Comparison of ENCODE assay signal across 10 cellular contexts in genomic region chr4:137531121-137531520, GRCh38. TPM values are rescaled to one million over a fixed set of nuclear protein-coding genes. Genes with fewer than 3 reads are reported as not detected.
A peak's percentile ranks its signal among the peaks of the same experiment; 100 is the strongest.
DNase-seq lines count a peak whose midpoint lies in the region; ATAC-seq, FAIRE-seq and TF ChIP-seq lines count a peak whose summit lies in the region.
"Had no signal": no experiment of that assay in that cellular context is flagged by ENCODE, and none has a peak within 500 bp of the region (broad histone marks: within the 10 kb centered on the region; RNA-seq: fewer than 3 reads in every experiment).

No MANE protein-coding gene starts in this region.

- WGBS in smooth muscle cell (ENCODE audit: low lambda C conversion rate) = 1% methylated on average over 5 of the region's 5 CpGs

- in situ Hi-C loops in astrocyte of the spinal cord (cut with HindIII; ENCODE audit: low sequenced_read_pairs) = no loop called here

- H3K9me2 ChIP-seq in GM23338 (ENCODE audit: insufficient read depth) = no peaks in the 10 kb centered on the region

- peaks cover 25% of the 10 kb centered on the region for H3K36me3 Mint-ChIP-seq in GM23338 (ENCODE audit: low read depth)
- no peaks in the 10 kb centered on the region for H3K36me3 Mint-ChIP-seq in activated T-cell treated with anti-CD3 and anti-CD28 coated beads, Interleukin-2, amount 50 U/mL, for 24 hours (ENCODE audit: low read depth)

- H3K4me3 Mint-ChIP-seq in GM23338 = no peak overlapping the region
- no peak overlapping the region for H3K4me3 Mint-ChIP-seq in activated T-cell treated with anti-CD3 and anti-CD28 coated beads, Interleukin-2, amount 50 U/mL, for 24 hours

- peak; percentile 54 to 67 for TF ChIP-seq CTCF in GM23338 (conservative IDR thresholded peaks at IDR 0.05; ENCODE audit: low read depth in 2 of 2)
- TF ChIP-seq CTCF in astrocyte of the spinal cord (IDR thresholded peaks at IDR 0.05; ENCODE audit: low read depth, low read length) = peak; percentile 55
- peak; percentile 31 for TF ChIP-seq CTCF in smooth muscle cell (IDR thresholded peaks at IDR 0.05; ENCODE audit: borderline replicate concordance, insufficient read depth, poor library complexity, severe bottlenecking)
- no peak for TF ChIP-seq CTCF in GM20000 (IDR thresholded peaks at IDR 0.05; ENCODE audit: extremely low read depth, missing control alignments)

- peaks cover 2% of the 10 kb centered on the region for H3K27me3 Mint-ChIP-seq in GM23338 (ENCODE audit: insufficient read depth, low read depth, poor library complexity)
- no peaks in the 10 kb centered on the region for H3K27me3 Mint-ChIP-seq in activated T-cell treated with anti-CD3 and anti-CD28 coated beads, Interleukin-2, amount 50 U/mL, for 24 hours

- H3F3A ChIP-seq in GM23338 (replicated peaks; ENCODE audit: low read depth) (no peaks in the 10 kb centered on the region), smooth muscle cell (ENCODE audit: low read depth) (peaks cover 14% of the 10 kb centered on the region)

- peak; percentile 35 for DNase-seq in GM23338 (ENCODE audit: low spot score)
- DNase-seq in astrocyte of the spinal cord (ENCODE audit: low read depth, low spot score) = peak; percentile 65
- DNase-seq in smooth muscle cell (lab: John Stamatoyannopoulos, UW; ENCODE audit: unreplicated experiment) = no peak
- no peak for DNase-seq in GM20000 (ENCODE audit: low spot score)
- no peak for DNase-seq in activated T-cell treated with anti-CD3 and anti-CD28 coated beads, Interleukin-2, amount 50 U/mL, for 24 hours
- DNase-seq in RCC 7860 (ENCODE audit: low spot score) = no peak
- DNase-seq: NCI-H446 had no signal

- H3K36me3 ChIP-seq in GM23338 (ENCODE audit: insufficient read depth) (peaks cover 33% of the 10 kb centered on the region), smooth muscle cell (ENCODE audit: low read depth) (no peaks in the 10 kb centered on the region)

- H3K27me3 ChIP-seq in GM23338 (ENCODE audit: insufficient read depth) = no peaks in the 10 kb centered on the region
- H3K27me3 ChIP-seq in smooth muscle cell (ENCODE audit: low read depth) = no peaks in the 10 kb centered on the region

- H3K79me2 ChIP-seq in GM23338 (replicated peaks; ENCODE audit: insufficient read depth) = peaks cover 62% of the 10 kb centered on the region
- peaks cover 42% of the 10 kb centered on the region for H3K79me2 ChIP-seq in smooth muscle cell (ENCODE audit: low read depth)

- no peak overlapping the region for H2AFZ ChIP-seq in GM23338
- H2AFZ ChIP-seq in smooth muscle cell (ENCODE audit: low read depth) = peak overlapping the region; percentile 89

- no peak overlapping the region for H3K27ac ChIP-seq in GM23338 (ENCODE audit: low read depth)
- peak overlapping the region; percentile 81 for H3K27ac ChIP-seq in smooth muscle cell (ENCODE audit: low read depth)

- no peak overlapping the region for H3K27ac Mint-ChIP-seq in GM23338
- H3K27ac Mint-ChIP-seq in activated T-cell treated with anti-CD3 and anti-CD28 coated beads, Interleukin-2, amount 50 U/mL, for 24 hours = no peak overlapping the region

- H3K9ac ChIP-seq in smooth muscle cell (ENCODE audit: low read depth) = peak overlapping the region; percentile 39

- no peaks in the 10 kb centered on the region for H3K9me3 ChIP-seq in iPS-18c (ENCODE audit: control insufficient read depth, insufficient read depth, low read length)
- H3K9me3 ChIP-seq in smooth muscle cell (replicated peaks; ENCODE audit: low read depth) = no peaks in the 10 kb centered on the region

- peaks cover 50% of the 10 kb centered on the region for H3K4me1 ChIP-seq in GM23338 (ENCODE audit: insufficient read depth)
- H3K4me1 ChIP-seq in smooth muscle cell (ENCODE audit: low read depth) = peaks cover 58% of the 10 kb centered on the region

- peaks cover 23% of the 10 kb centered on the region for H3K4me1 Mint-ChIP-seq in GM23338
- peaks cover 6% of the 10 kb centered on the region for H3K4me1 Mint-ChIP-seq in activated T-cell treated with anti-CD3 and anti-CD28 coated beads, Interleukin-2, amount 50 U/mL, for 24 hours (ENCODE audit: low read depth)

- H3K4me3 ChIP-seq in GM23338 (peak overlapping the region; percentile 80), astrocyte of the spinal cord (ENCODE audit: low read depth, low read length) (peak overlapping the region; percentile 60), iPS-18c (ENCODE audit: insufficient read depth, low read depth, low read length) (peak overlapping the region; percentile 83), smooth muscle cell (peak overlapping the region; percentile 67)

- H3K4me2 ChIP-seq in GM23338 (peak overlapping the region; percentile 77), smooth muscle cell (peak overlapping the region; percentile 90)

- ATAC-seq in GM23338 = no peak; the same call in 2 of the 3 replicates
- ATAC-seq in HG02610 (IDR thresholded peaks at IDR 0.05; ENCODE audit: unreplicated experiment) = no peak

- H3K9me3 Mint-ChIP-seq in GM23338 = no peaks in the 10 kb centered on the region
- H3K9me3 Mint-ChIP-seq in activated T-cell treated with anti-CD3 and anti-CD28 coated beads, Interleukin-2, amount 50 U/mL, for 24 hours = no peaks in the 10 kb centered on the region

- no peak for FAIRE-seq in RCC 7860 (lab: Jason Lieb, UNC)
- FAIRE-seq: frontal cortex had no signal

- H4K20me1 ChIP-seq in GM23338 (replicated peaks; ENCODE audit: insufficient read depth) = peaks cover 15% of the 10 kb centered on the region
- peaks cover 25% of the 10 kb centered on the region for H4K20me1 ChIP-seq in smooth muscle cell (ENCODE audit: low read depth)

TF ChIP-seq in GM23338, 12 proteins besides CTCF, POLR2A, EP300 and RAD21 (continues in another document):
- no peak for TF ChIP-seq CREB1 (CRISPR knock-in tag; IDR thresholded peaks at IDR 0.05; ENCODE audit: low read depth)
- TF ChIP-seq ZNF331 (CRISPR knock-in tag; IDR thresholded peaks at IDR 0.05; ENCODE audit: low read depth) = no peak
- TF ChIP-seq POLR2AphosphoS5 (IDR thresholded peaks at IDR 0.05; ENCODE audit: low read depth) = no peak
- TF ChIP-seq JUNB (IDR thresholded peaks at IDR 0.05; ENCODE audit: unreplicated experiment) = no peak
- TF ChIP-seq REST (IDR thresholded peaks at IDR 0.05; ENCODE audit: unreplicated experiment) = no peak
- no peak for TF ChIP-seq EZH2 (IDR thresholded peaks at IDR 0.05; ENCODE audit: low read depth, unreplicated experiment)
- no peak for TF ChIP-seq NANOG (IDR thresholded peaks at IDR 0.05; ENCODE audit: borderline replicate concordance)
- no peak for TF ChIP-seq ETS1 (IDR thresholded peaks at IDR 0.05)
- no peak for TF ChIP-seq ZNF114 (CRISPR knock-in tag; IDR thresholded peaks at IDR 0.05)
- TF ChIP-seq EZH2phosphoT487 (IDR thresholded peaks at IDR 0.05; ENCODE audit: unreplicated experiment) = no peak
- TF ChIP-seq STAT1 (IDR thresholded peaks at IDR 0.05; ENCODE audit: unreplicated experiment) = no peak

RNA-seq across cellular contexts. Expression of gene PCDH18, which starts 1.2 kb away (rescaled TPM):
- 63.2 and 68.1 TPM in 2 replicates for total RNA-seq in GM23338 (2014; rRNA removed; shearing (Covaris generic))
- polyA plus RNA-seq in GM23338 (2016; fragmentation: Nextera tagmentation; extraction: Ambion mirVana) = 17.3 and 19.5 TPM in 2 replicates
- 51.3 and 58.8 TPM in 2 replicates for total RNA-seq in smooth muscle cell
- 13.4 and 24.5 TPM in 2 replicates for polyA plus RNA-seq in smooth muscle cell

Comparison
In these comparisons a context has a peak if more than half of its experiments do, and no peak if none do; other contexts are left out.
1. DNase-seq: peak in GM23338 (single experiment) and astrocyte of the spinal cord (single experiment); none in smooth muscle cell (single experiment), GM20000 (single experiment), activated T-cell treated with anti-CD3 and anti-CD28 coated beads, Interleukin-2, amount 50 U/mL, for 24 hours (single experiment) and RCC 7860 (single experiment).
2. Peak in every context shown above with its lines, with median percentiles within 50 percentile points of each other: H3K4me3 ChIP-seq.